ENCODE assay signal across 28 cellular contexts in genomic region chr5:96569770-96570169, GRCh38.
A peak's percentile ranks its signal among the peaks of the same experiment; 100 is the strongest.
DNase-seq lines count a peak whose midpoint lies in the region; ATAC-seq lines count a peak whose summit lies in the region.
"Had no signal": no experiment of that assay in that cellular context is flagged by ENCODE, and none has a peak within 500 bp of the region (broad histone marks: within the 10 kb centered on the region; RNA-seq: fewer than 3 reads in every experiment).

No MANE protein-coding gene starts in this region.

- DNase-seq in NCI-H2107 treated with DMSO at 0.1 percent for 48 hours (lab: John Stamatoyannopoulos, UW; ENCODE audit: unreplicated experiment) (peak; percentile 29), NCI-H2107 (lab: John Stamatoyannopoulos, UW) (no peak), NCI-H69 (lab: John Stamatoyannopoulos, UW) (peak; percentile 24), kidney glomerular epithelial cell (lab: John Stamatoyannopoulos, UW) (peak; percentile 21), NCI-H128 (lab: John Stamatoyannopoulos, UW; ENCODE audit: unreplicated experiment) (no peak)
- DNase-seq in activated CD4-positive, alpha-beta T cell treated with anti-CD3 and anti-CD28 coated beads for 1 hour = no peak
- no peak for DNase-seq in NK-92 treated with Interleukin-12 subunit alpha and Interleukin-12 subunit beta, amount 100 ng/mL, for 24 hours (lab: John Stamatoyannopoulos, UW)
- DNase-seq: activated CD4-positive, alpha-beta T cell treated with anti-CD3 and anti-CD28 coated beads, Interleukin-2, amount 50 U/mL, for 4 hours; activated naive CD8-positive, alpha-beta T cell treated with anti-CD3 and anti-CD28 coated beads, Interleukin-2, amount 50 U/mL, for 24 hours; activated T-cell treated with anti-CD3 and anti-CD28 coated beads, Interleukin-2, amount 50 U/mL, for 72 hours; central memory CD4-positive, alpha-beta T cell; cortex of kidney; DMS 273 treated with DMSO at 0.1 percent for 48 hours; effector memory CD8-positive, alpha-beta T cell; heart left ventricle; KG1; kidney; midbrain; naive thymus-derived CD4-positive, alpha-beta T cell; NCI-H1436 treated with DMSO at 0.1 percent for 48 hours; NCI-H2171 treated with DMSO at 0.1 percent for 48 hours; NCI-H524 treated with DMSO at 0.1 percent for 48 hours; PC-9; Right ventricle myocardium superior; stimulated activated naive CD4-positive, alpha-beta T cell treated with Interleukin-2 at 50 U/mL for 16 hours; T-helper 17 cell had no signal

- ATAC-seq in GM18861 (IDR thresholded peaks at IDR 0.05; ENCODE audit: unreplicated experiment) = no peak
- ATAC-seq: activated naive CD8-positive, alpha-beta T cell treated with anti-CD3 and anti-CD28 coated beads, Interleukin-2, amount 50 U/mL, for 24 hours; activated T-cell treated with anti-CD3 and anti-CD28 coated beads, Interleukin-2, amount 50 U/mL, for 72 hours; effector memory CD8-positive, alpha-beta T cell; heart left ventricle; naive thymus-derived CD4-positive, alpha-beta T cell; SK-N-SH treated with all-trans-retinoic acid at 6 μM for 48 hours; T-helper 17 cell had no signal

Comparison
In these comparisons a context has a peak if more than half of its experiments do, and no peak if none do; other contexts are left out.
1. DNase-seq: peak in NCI-H2107 treated with DMSO at 0.1 percent for 48 hours (single experiment), NCI-H69 (single experiment) and kidney glomerular epithelial cell (single experiment); none in NCI-H2107 (single experiment), activated CD4-positive, alpha-beta T cell treated with anti-CD3 and anti-CD28 coated beads for 1 hour (single experiment), NK-92 treated with Interleukin-12 subunit alpha and Interleukin-12 subunit beta, amount 100 ng/mL, for 24 hours (single experiment) and NCI-H128 (single experiment).